9 cellular contexts compared by ENCODE assay signal in genomic region chr1:164602142-164602429, GRCh38. TPM values are rescaled to one million over a fixed set of nuclear protein-coding genes. Genes with fewer than 3 reads are reported as not detected.
DNase-seq lines count a peak whose midpoint lies in the region; ATAC-seq and TF ChIP-seq lines count a peak whose summit lies in the region.
"Had no signal": no experiment of that assay in that cellular context is flagged by ENCODE, and none has a peak within 500 bp of the region (broad histone marks: within the 10 kb centered on the region; RNA-seq: fewer than 3 reads in every experiment).

No MANE protein-coding gene starts in this region.

- H3K36me3 ChIP-seq in Peyer's patch (peaks cover 0 to 1% (median 0%) of the 10 kb centered on the region in 3 donors), tibial nerve (peaks cover 0 to 3% (median 0%) of the 10 kb centered on the region in 3 donors)

- H3K27me3 Mint-ChIP-seq in activated naive CD4-positive, alpha-beta T cell treated with anti-CD3 and anti-CD28 coated beads, Interleukin-2, amount 10 ng/mL, durations not matched to agents 7 days and 5 days = no peaks in the 10 kb centered on the region

- ATAC-seq in left ventricle myocardium superior (peak; percentile 56), GM18517 (IDR thresholded peaks at IDR 0.05; ENCODE audit: unreplicated experiment) (no peak)

- CTCF ChIA-PET in activated naive CD4-positive, alpha-beta T cell treated with anti-CD3 and anti-CD28 coated beads, Interleukin-2, amount 10 ng/mL, durations not matched to agents 7 days and 5 days (lab: Charles Lee) = no interaction called here

- H3K4me1 Mint-ChIP-seq in activated naive CD4-positive, alpha-beta T cell treated with anti-CD3 and anti-CD28 coated beads, Interleukin-2, amount 10 ng/mL, durations not matched to agents 7 days and 5 days = no peaks in the 10 kb centered on the region

- H3K27me3 ChIP-seq in Peyer's patch (no peaks in the 10 kb centered on the region), tibial nerve (no peaks in the 10 kb centered on the region)

- no peak for TF ChIP-seq EP300 in tibial nerve (IDR thresholded peaks at IDR 0.05)

- H3K9me3 Mint-ChIP-seq in activated naive CD4-positive, alpha-beta T cell treated with anti-CD3 and anti-CD28 coated beads, Interleukin-2, amount 10 ng/mL, durations not matched to agents 7 days and 5 days = no peaks in the 10 kb centered on the region

- TF ChIP-seq POLR2A in Peyer's patch (IDR thresholded peaks at IDR 0.05) (no peak), tibial nerve (IDR thresholded peaks at IDR 0.05) (no peak)

- H3K27ac Mint-ChIP-seq in activated naive CD4-positive, alpha-beta T cell treated with anti-CD3 and anti-CD28 coated beads, Interleukin-2, amount 10 ng/mL, durations not matched to agents 7 days and 5 days = no peak overlapping the region

- 73 to 78% methylated on average over 4 of the region's 4 CpGs for WGBS in tibial nerve, 2 donors

- peak; percentile 91 for DNase-seq in HPDE6-E6E7 (ENCODE audit: extremely low spot score)
- DNase-seq in Peyer's patch = peak in 1 of 3 donors; percentile 72
- no peak for DNase-seq in left ventricle myocardium superior
- no peak for DNase-seq in tibial nerve (ENCODE audit: low spot score in 2 of 2)
- DNase-seq in activated naive CD4-positive, alpha-beta T cell treated with anti-CD3 and anti-CD28 coated beads, Interleukin-2, amount 10 ng/mL, durations not matched to agents 7 days and 5 days = no peak
- DNase-seq in cerebellar cortex (ENCODE audit: low spot score) = no peak
- DNase-seq: NK-92 treated with Interleukin-12 subunit alpha and Interleukin-12 subunit beta, amount 100 ng/mL, for 24 hours had no signal

- no peaks in the 10 kb centered on the region for H3K9me3 ChIP-seq in Peyer's patch
- no peaks in the 10 kb centered on the region for H3K9me3 ChIP-seq in tibial nerve

- H3K4me3 Mint-ChIP-seq in activated naive CD4-positive, alpha-beta T cell treated with anti-CD3 and anti-CD28 coated beads, Interleukin-2, amount 10 ng/mL, durations not matched to agents 7 days and 5 days = no peak overlapping the region

- H3K36me3 Mint-ChIP-seq in activated naive CD4-positive, alpha-beta T cell treated with anti-CD3 and anti-CD28 coated beads, Interleukin-2, amount 10 ng/mL, durations not matched to agents 7 days and 5 days = no peaks in the 10 kb centered on the region

- H3K4me1 ChIP-seq in Peyer's patch (peaks cover 0 to 24% (median 0%) of the 10 kb centered on the region in 4 donors), tibial nerve (peaks cover 0 to 30% (median 9%) of the 10 kb centered on the region in 4 donors)

- H3K4me3 ChIP-seq in Peyer's patch (peak overlapping the region in 1 of 4 donors; percentile 5), skin epidermis (peak overlapping the region in 1 of 7 experiments; percentile 14), tibial nerve (no peak overlapping the region)

- TF ChIP-seq CTCF in Peyer's patch (IDR thresholded peaks at IDR 0.05) = no peak
- no peak for TF ChIP-seq CTCF in tibial nerve (IDR thresholded peaks at IDR 0.05)

- H3K27ac ChIP-seq in Peyer's patch (peak overlapping the region in 3 of 4 donors; percentile 15 to 68 (median 66)), skin epidermis (peak overlapping the region in 18 of 21 experiments; percentile 14 to 75 (median 52)), tibial nerve (peak overlapping the region in 1 of 4 donors; percentile 30)

- intact Hi-C loops in left ventricle myocardium superior (cut with micrococcal nuclease) = no loop called here

RNA-seq across cellular contexts. Expression of gene PBX1, which starts 43.1 kb away (rescaled TPM):
- total RNA-seq in Peyer's patch (10 to 100 TPM; 20.6 to 57.5 (median 40.4) TPM), left ventricle myocardium superior (69.6 TPM), tibial nerve (10 to 100 TPM; 25.8 to 31.0 (median 27.1) TPM)
